In the genomic region with DNA sequence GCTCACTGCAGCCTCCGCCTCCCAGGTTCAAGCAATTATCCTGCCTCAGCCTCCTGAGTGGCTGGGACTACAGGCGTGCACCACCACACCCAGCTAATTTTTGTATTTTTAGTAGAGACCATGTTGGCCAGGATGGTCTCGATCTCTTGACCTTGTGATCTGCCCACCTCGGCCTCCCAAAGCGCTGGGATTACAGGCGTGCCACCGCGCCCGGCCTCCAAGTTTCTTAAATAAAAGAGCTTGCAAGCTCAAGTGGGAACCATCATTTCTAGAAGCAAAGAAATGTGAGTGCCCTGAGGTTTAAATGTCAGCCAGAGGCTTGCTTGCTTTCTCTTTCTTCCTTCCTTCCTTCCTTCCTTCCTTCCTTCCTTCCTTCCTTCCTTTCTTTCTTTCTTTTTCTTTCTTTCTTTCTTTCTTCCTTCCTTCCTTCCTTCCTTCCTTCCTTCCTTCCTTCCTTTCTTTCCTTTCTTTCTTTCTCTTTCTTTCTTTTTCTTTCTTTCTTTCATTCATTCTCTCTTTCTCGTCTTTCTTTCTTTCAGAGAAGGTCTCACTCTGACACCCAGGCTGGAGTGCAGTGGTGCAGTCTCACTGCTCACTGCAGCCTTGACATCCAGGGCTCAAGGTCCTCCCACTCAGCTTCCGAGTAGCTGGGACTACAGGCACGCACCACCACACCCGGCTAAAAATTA, we compare ENCODE assay signal across 10 cellular contexts. TPM values are rescaled to one million over a fixed set of nuclear protein-coding genes. Genes with fewer than 3 reads are reported as not detected.
A peak's percentile ranks its signal among the peaks of the same experiment; 100 is the strongest.
DNase-seq lines count a peak whose midpoint lies in the region; ATAC-seq, FAIRE-seq and TF ChIP-seq lines count a peak whose summit lies in the region.
"Not testable (repeated sequence)": the region's sequence is repeated elsewhere in the genome, so short reads cannot be mapped to it uniquely, and the experiment has no call there.
"Had no signal": no experiment of that assay in that cellular context is flagged by ENCODE, and none has a peak within 500 bp of the region (broad histone marks: within the 10 kb centered on the region; RNA-seq: fewer than 3 reads in every experiment).

No MANE protein-coding gene starts in this region.

- H3K4me2 ChIP-seq in KMS-11, result peak overlapping the region; percentile 93; the same call in 1 of the 2 replicates
- H3K4me2 ChIP-seq in HepG2 (ENCODE audit: low read depth, low read length), result not testable (repeated sequence)

- intact Hi-C loops in activated CD4-positive, alpha-beta T cell treated with anti-CD3 and anti-CD28 coated beads, Interleukin-2, amount 10 ng/mL, durations not matched to agents 24 days and 14 days (cut with micrococcal nuclease), result loop anchor here (5.0 to 10.0 kb wide), 2 partner anchors 215 to 1058 kb away; a partner anchor contains a TSS
- intact Hi-C loops in dendritic cell treated with granulocyte-macrophage colony-stimulating factor and Interleukin-4, amounts not matched to agents 40 ng/mL and 50 ng/mL, for 4 days (cut with micrococcal nuclease), result loop anchor here (10.0 kb wide), 1 partner anchor 148 kb away; a partner anchor contains a TSS
- intact Hi-C loops in HepG2 (cut with micrococcal nuclease; ENCODE audit: unreplicated experiment), result not testable (repeated sequence)

- H3K9me3 Mint-ChIP-seq in CD4-positive, CD25-positive, alpha-beta regulatory T cell; activated CD4-positive, alpha-beta T cell treated with anti-CD3 and anti-CD28 coated beads, Interleukin-2, amount 10 ng/mL, durations not matched to agents 24 days and 14 days; activated naive CD4-positive, alpha-beta T cell treated with anti-CD3 and anti-CD28 coated beads, Interleukin-2, amount 50 U/mL, for 24 hours; dendritic cell treated with granulocyte-macrophage colony-stimulating factor and Interleukin-4, amounts not matched to agents 40 ng/mL and 50 ng/mL, for 4 days; neural crest cell: not testable (repeated sequence)

- peaks cover 13% of the 10 kb centered on the region for H3K36me3 Mint-ChIP-seq in CD4-positive, CD25-positive, alpha-beta regulatory T cell
- H3K36me3 Mint-ChIP-seq in activated CD4-positive, alpha-beta T cell treated with anti-CD3 and anti-CD28 coated beads, Interleukin-2, amount 10 ng/mL, durations not matched to agents 24 days and 14 days (ENCODE audit: low read depth), result peaks cover 25% of the 10 kb centered on the region
- H3K36me3 Mint-ChIP-seq in activated naive CD4-positive, alpha-beta T cell treated with anti-CD3 and anti-CD28 coated beads, Interleukin-2, amount 50 U/mL, for 24 hours; neural crest cell (ENCODE audit: low read depth): not testable (repeated sequence)
- H3K36me3 Mint-ChIP-seq in dendritic cell treated with granulocyte-macrophage colony-stimulating factor and Interleukin-4, amounts not matched to agents 40 ng/mL and 50 ng/mL, for 4 days (ENCODE audit: low read depth), result peaks cover 61% of the 10 kb centered on the region

- peaks cover 13% of the 10 kb centered on the region for H3K4me1 ChIP-seq in CD4-positive, CD25-positive, alpha-beta regulatory T cell (ENCODE audit: control insufficient read depth, insufficient read depth, low read length, poor library complexity, severe bottlenecking)
- peaks cover 14% of the 10 kb centered on the region for H3K4me1 ChIP-seq in KMS-11 (ENCODE audit: low read depth, poor library complexity, severe bottlenecking)
- H3K4me1 ChIP-seq in HepG2 (ENCODE audit: insufficient read depth, low read length), result peaks cover 34% of the 10 kb centered on the region
- peaks cover 15 to 31% of the 10 kb centered on the region in 2 donors for H3K4me1 ChIP-seq in thoracic aorta (ENCODE audit: control insufficient read depth in 1 of 2, low read depth in 2 of 2)

- not testable (repeated sequence) for TF ChIP-seq CTCF in KMS-11 (conservative IDR thresholded peaks at IDR 0.05; ENCODE audit: low read depth, low read length); HepG2 (CRISPR knock-in tag; IDR thresholded peaks at IDR 0.05); neural crest cell (conservative IDR thresholded peaks at IDR 0.05); thoracic aorta (IDR thresholded peaks at IDR 0.05)

- H3K9me3 ChIP-seq in CD4-positive, CD25-positive, alpha-beta regulatory T cell (ENCODE audit: control insufficient read depth in 2 of 2, low read length in 2 of 2); HepG2 (ENCODE audit: low read length); thoracic aorta: not testable (repeated sequence)

- H3K4me3 Mint-ChIP-seq in CD4-positive, CD25-positive, alpha-beta regulatory T cell, result peak overlapping the region; percentile 97 to 98 (median 98)
- H3K4me3 Mint-ChIP-seq in activated CD4-positive, alpha-beta T cell treated with anti-CD3 and anti-CD28 coated beads, Interleukin-2, amount 10 ng/mL, durations not matched to agents 24 days and 14 days, result peak overlapping the region; percentile 95
- peak overlapping the region; percentile 79 for H3K4me3 Mint-ChIP-seq in activated naive CD4-positive, alpha-beta T cell treated with anti-CD3 and anti-CD28 coated beads, Interleukin-2, amount 50 U/mL, for 24 hours
- H3K4me3 Mint-ChIP-seq in dendritic cell treated with granulocyte-macrophage colony-stimulating factor and Interleukin-4, amounts not matched to agents 40 ng/mL and 50 ng/mL, for 4 days, result peak overlapping the region; percentile 95
- peak overlapping the region; percentile 97 for H3K4me3 Mint-ChIP-seq in neural crest cell

- H3K4me3 ChIP-seq in CD4-positive, CD25-positive, alpha-beta regulatory T cell (ENCODE audit: low read depth, low read length); KMS-11 (IDR thresholded peaks at IDR 0.05; ENCODE audit: insufficient read depth, low read depth, low read length); HepG2 (replicated peaks in 1 of 3; ENCODE audit: insufficient read depth in 1 of 3, low read depth in 2 of 3, low read length in 3 of 3): not testable (repeated sequence)
- peak overlapping the region; percentile 94 for H3K4me3 ChIP-seq in thoracic aorta

- H3K4me1 Mint-ChIP-seq in CD4-positive, CD25-positive, alpha-beta regulatory T cell, result peaks cover 4 to 46% (median 32%) of the 10 kb centered on the region in 4 donors
- peaks cover 29% of the 10 kb centered on the region for H3K4me1 Mint-ChIP-seq in activated CD4-positive, alpha-beta T cell treated with anti-CD3 and anti-CD28 coated beads, Interleukin-2, amount 10 ng/mL, durations not matched to agents 24 days and 14 days
- peaks cover 26% of the 10 kb centered on the region for H3K4me1 Mint-ChIP-seq in activated naive CD4-positive, alpha-beta T cell treated with anti-CD3 and anti-CD28 coated beads, Interleukin-2, amount 50 U/mL, for 24 hours
- peaks cover 45% of the 10 kb centered on the region for H3K4me1 Mint-ChIP-seq in dendritic cell treated with granulocyte-macrophage colony-stimulating factor and Interleukin-4, amounts not matched to agents 40 ng/mL and 50 ng/mL, for 4 days (ENCODE audit: low read depth)
- H3K4me1 Mint-ChIP-seq in neural crest cell, result peaks cover 31% of the 10 kb centered on the region

- in situ Hi-C loops in HepG2 (cut with HindIII; ENCODE audit: extremely low pct_ligation_motif_present, low pct_unique_long_range_greater_than_20kb), result not testable (repeated sequence)

- not testable (repeated sequence) for DNase-seq in CD4-positive, CD25-positive, alpha-beta regulatory T cell; activated CD4-positive, alpha-beta T cell treated with anti-CD3 and anti-CD28 coated beads, Interleukin-2, amount 10 ng/mL, durations not matched to agents 24 days and 14 days; HepG2 (ENCODE audit: low spot score); neural crest cell (ENCODE audit: low read depth, low spot score); thoracic aorta (ENCODE audit: low spot score)

- not testable (repeated sequence) for ATAC-seq in CD4-positive, CD25-positive, alpha-beta regulatory T cell (ENCODE audit: low read depth in 2 of 2); HepG2; thoracic aorta (ENCODE audit: insufficient number of reproducible peaks, low FRiP score, low read depth)

- H3K36me3 ChIP-seq in CD4-positive, CD25-positive, alpha-beta regulatory T cell (ENCODE audit: control insufficient read depth, insufficient read depth, low read length); KMS-11 (ENCODE audit: insufficient read depth): not testable (repeated sequence)
- H3K36me3 ChIP-seq in HepG2 (replicated peaks in 1 of 2; ENCODE audit: control insufficient read depth in 1 of 2, insufficient read depth in 2 of 2, low read length in 2 of 2), result peaks cover 2 to 13% of the 10 kb centered on the region in 2 experiments; a peak in 3 of 5 replicates
- peaks cover 11% of the 10 kb centered on the region for H3K36me3 ChIP-seq in thoracic aorta

- not testable (repeated sequence) for H3K27me3 ChIP-seq in CD4-positive, CD25-positive, alpha-beta regulatory T cell (ENCODE audit: control insufficient read depth, insufficient read depth, low read length); KMS-11 (ENCODE audit: insufficient read depth, low read depth); HepG2 (ENCODE audit: control insufficient read depth in 1 of 2, insufficient read depth in 2 of 2, low read length in 2 of 2); thoracic aorta (replicated peaks; ENCODE audit: insufficient read depth)

- TF ChIP-seq RAD21 in HepG2 (CRISPR knock-in tag; IDR thresholded peaks at IDR 0.05), result not testable (repeated sequence)

- FAIRE-seq in HepG2 (lab: Jason Lieb, UNC), result not testable (repeated sequence)

- H4K20me1 ChIP-seq in KMS-11 (ENCODE audit: insufficient read depth); HepG2 (ENCODE audit: insufficient read depth, low read length): not testable (repeated sequence)

- not testable (repeated sequence) for H3K27ac ChIP-seq in CD4-positive, CD25-positive, alpha-beta regulatory T cell (ENCODE audit: insufficient read depth, low read length, poor library complexity, severe bottlenecking); KMS-11; HepG2 (ENCODE audit: extremely low read length, insufficient read depth, low read length); thoracic aorta

- TF ChIP-seq EP300 in HepG2 (IDR thresholded peaks at IDR 0.05; ENCODE audit: low read depth in 2 of 2, low read length in 2 of 2); HepG2 (CRISPR knock-in tag; IDR thresholded peaks at IDR 0.05; ENCODE audit: borderline replicate concordance): not testable (repeated sequence)

- WGBS in HepG2 (ENCODE audit: low lambda C conversion rate), result 91% methylated on average over 13 of the region's 13 CpGs

- H2AFZ ChIP-seq in KMS-11 (ENCODE audit: low read depth); HepG2 (ENCODE audit: low read length): not testable (repeated sequence)

- H3K27me3 Mint-ChIP-seq in CD4-positive, CD25-positive, alpha-beta regulatory T cell; activated CD4-positive, alpha-beta T cell treated with anti-CD3 and anti-CD28 coated beads, Interleukin-2, amount 10 ng/mL, durations not matched to agents 24 days and 14 days; activated naive CD4-positive, alpha-beta T cell treated with anti-CD3 and anti-CD28 coated beads, Interleukin-2, amount 50 U/mL, for 24 hours; dendritic cell treated with granulocyte-macrophage colony-stimulating factor and Interleukin-4, amounts not matched to agents 40 ng/mL and 50 ng/mL, for 4 days; neural crest cell (ENCODE audit: low read depth): not testable (repeated sequence)

- TF ChIP-seq POLR2A in HepG2 (IDR thresholded peaks at IDR 0.05; ENCODE audit: insufficient read depth in 1 of 2, low read depth in 2 of 2, low read length in 2 of 2), result not testable (repeated sequence)

- BruUV-seq in HepG2 (replicated peaks; lab: Mats Ljungman, UMichigan), result not testable (repeated sequence)

- peak overlapping the region; percentile 28 to 96 (median 78) for H3K27ac Mint-ChIP-seq in CD4-positive, CD25-positive, alpha-beta regulatory T cell
- not testable (repeated sequence) for H3K27ac Mint-ChIP-seq in activated CD4-positive, alpha-beta T cell treated with anti-CD3 and anti-CD28 coated beads, Interleukin-2, amount 10 ng/mL, durations not matched to agents 24 days and 14 days; neural crest cell (ENCODE audit: unreplicated experiment)
- H3K27ac Mint-ChIP-seq in activated naive CD4-positive, alpha-beta T cell treated with anti-CD3 and anti-CD28 coated beads, Interleukin-2, amount 50 U/mL, for 24 hours, result peak overlapping the region; percentile 27
- H3K27ac Mint-ChIP-seq in dendritic cell treated with granulocyte-macrophage colony-stimulating factor and Interleukin-4, amounts not matched to agents 40 ng/mL and 50 ng/mL, for 4 days, result peak overlapping the region; percentile 97

- CTCF ChIA-PET in HepG2 (lab: Yijun Ruan, JAX; ENCODE audit: low intra/inter-chr PET ratio, low total read pairs), result not testable (repeated sequence)

- not testable (repeated sequence) for H3K9ac ChIP-seq in KMS-11; HepG2 (ENCODE audit: insufficient read depth, low read depth, low read length)

- H3K79me2 ChIP-seq in KMS-11 (ENCODE audit: insufficient read depth, low read depth), result 0 out of 2 replicates have a peak, but pooled peaks cover 16% of the 10 kb centered on the region
- not testable (repeated sequence) for H3K79me2 ChIP-seq in HepG2 (ENCODE audit: insufficient read depth, low read length)

- POLR2A ChIA-PET in HepG2 (lab: Yijun Ruan, JAX), result interaction anchor here (1.3 kb wide), 1 partner anchor 45 kb away, joined by 5 read pairs; a partner anchor contains a TSS

RNA-seq across cellular contexts. Expression of a gene that starts 2.1 kb away (rescaled TPM):
- 28.3 TPM for total RNA-seq in CD4-positive, CD25-positive, alpha-beta regulatory T cell
- 10 to 100 TPM in 2 of 4 donors, 1 to 10 TPM in 2; 7.9 to 11.7 (median 9.7) TPM for polyA plus RNA-seq in CD4-positive, CD25-positive, alpha-beta regulatory T cell
- 17.8 TPM in 2 replicates for total RNA-seq in activated CD4-positive, alpha-beta T cell treated with anti-CD3 and anti-CD28 coated beads, Interleukin-2, amount 10 ng/mL, durations not matched to agents 24 days and 14 days
- total RNA-seq in HepG2 (2016; rRNA removed; fragmentation: Illumina TruSeq; extraction: Trizol), result 14.3 and 16.6 TPM in 2 replicates
- 1.1 and 1.5 TPM in 2 replicates for total RNA-seq in HepG2 (2016; cell fraction: cytosol; rRNA removed; fragmentation: Illumina TruSeq; extraction: Trizol; ENCODE audit: low read depth)
- total RNA-seq in HepG2 (2016; cell fraction: insoluble cytoplasmic fraction; rRNA removed; fragmentation: Illumina TruSeq; extraction: Trizol), result 14.4 and 15.3 TPM in 2 replicates
- 5.3 and 5.4 TPM in 2 replicates for total RNA-seq in HepG2 (2016; cell fraction: membrane; rRNA removed; fragmentation: Illumina TruSeq; extraction: Trizol)
- 7.8 and 8.3 TPM in 2 replicates for total RNA-seq in HepG2 (2016; cell fraction: nucleus; rRNA removed; fragmentation: Illumina TruSeq; extraction: Trizol)
- polyA plus RNA-seq in HepG2 (2011; rRNA removed), result 10.9 and 12.3 TPM in 2 replicates
- 11.1 and 12.6 TPM in 2 replicates for polyA plus RNA-seq in HepG2 (2011; cell fraction: cytosol; rRNA removed)
- 7.2 and 8.1 TPM in 2 replicates for polyA plus RNA-seq in HepG2 (2011; cell fraction: nucleus; rRNA removed)
- 8.1 and 9.8 TPM in 2 replicates for polyA plus RNA-seq in HepG2 (2012)
- polyA plus RNA-seq in HepG2 (2016; cell fraction: cytosol; fragmentation: Illumina TruSeq; extraction: Trizol; ENCODE audit: low read depth), result 1.2 and 1.5 TPM in 2 replicates
- polyA plus RNA-seq in HepG2 (2016; cell fraction: insoluble cytoplasmic fraction; fragmentation: Illumina TruSeq; extraction: Trizol; ENCODE audit: low read depth), result 16.4 and 17.1 TPM in 2 replicates
- 3.5 and 4.3 TPM in 2 replicates for polyA plus RNA-seq in HepG2 (2016; cell fraction: membrane; fragmentation: Illumina TruSeq; extraction: Trizol; ENCODE audit: low read depth)
- 11.0 and 12.8 TPM in 2 replicates for polyA plus RNA-seq in HepG2 (2016; cell fraction: nucleus; fragmentation: Illumina TruSeq; extraction: Trizol; ENCODE audit: insufficient read depth, low read depth)
- 14.5 and 22.6 TPM in 2 replicates for polyA minus RNA-seq in HepG2 (2011; rRNA and poly(A)+ RNA removed; ENCODE audit: low replicate concordance)
- 5.7 and 6.0 TPM in 2 replicates for polyA minus RNA-seq in HepG2 (2011; cell fraction: cytosol; rRNA and poly(A)+ RNA removed)
- 5.5 and 5.7 TPM in 2 replicates for polyA minus RNA-seq in HepG2 (2011; cell fraction: nucleus; rRNA and poly(A)+ RNA removed)
- 19.3 and 19.4 TPM in 2 replicates for total RNA-seq in neural crest cell
- total RNA-seq in thoracic aorta, result 10 to 100 TPM; 18.0 to 22.9 TPM

RNA-seq across cellular contexts. Expression of a gene that starts 9.3 kb away (rescaled TPM):
- total RNA-seq in CD4-positive, CD25-positive, alpha-beta regulatory T cell, result 0.44 TPM
- polyA plus RNA-seq in CD4-positive, CD25-positive, alpha-beta regulatory T cell, result 1 to 10 TPM; 1.5 to 3.1 (median 2.2) TPM
- 2.2 and 2.4 TPM in 2 replicates for total RNA-seq in activated CD4-positive, alpha-beta T cell treated with anti-CD3 and anti-CD28 coated beads, Interleukin-2, amount 10 ng/mL, durations not matched to agents 24 days and 14 days
- total RNA-seq in HepG2 (2016; rRNA removed; fragmentation: Illumina TruSeq; extraction: Trizol) (3.4 and 4.2 TPM in 2 replicates), neural crest cell (25.9 and 27.2 TPM in 2 replicates), thoracic aorta (1 to 10 TPM; 3.5 to 6.6 TPM)
- 3.2 and 5.3 TPM in 2 replicates for total RNA-seq in HepG2 (2016; cell fraction: cytosol; rRNA removed; fragmentation: Illumina TruSeq; extraction: Trizol; ENCODE audit: low read depth)
- total RNA-seq in HepG2 (2016; cell fraction: insoluble cytoplasmic fraction; rRNA removed; fragmentation: Illumina TruSeq; extraction: Trizol), result 4.6 and 5.2 TPM in 2 replicates
- total RNA-seq in HepG2 (2016; cell fraction: membrane; rRNA removed; fragmentation: Illumina TruSeq; extraction: Trizol), result 6.1 and 6.3 TPM in 2 replicates
- total RNA-seq in HepG2 (2016; cell fraction: nucleus; rRNA removed; fragmentation: Illumina TruSeq; extraction: Trizol), result 1.6 and 3.0 TPM in 2 replicates
- polyA plus RNA-seq in HepG2 (2011; rRNA removed), result 9.1 and 10.8 TPM in 2 replicates
- 7.3 and 11.8 TPM in 2 replicates for polyA plus RNA-seq in HepG2 (2011; cell fraction: cytosol; rRNA removed)
- polyA plus RNA-seq in HepG2 (2011; cell fraction: nucleus; rRNA removed), result 4.4 and 5.7 TPM in 2 replicates
- polyA plus RNA-seq in HepG2 (2012), result 7.4 and 10.4 TPM in 2 replicates
- 7.7 and 8.5 TPM in 2 replicates for polyA plus RNA-seq in HepG2 (2016; cell fraction: cytosol; fragmentation: Illumina TruSeq; extraction: Trizol; ENCODE audit: low read depth)
- polyA plus RNA-seq in HepG2 (2016; cell fraction: insoluble cytoplasmic fraction; fragmentation: Illumina TruSeq; extraction: Trizol; ENCODE audit: low read depth), result 9.6 and 10.3 TPM in 2 replicates
- 9.0 and 9.4 TPM in 2 replicates for polyA plus RNA-seq in HepG2 (2016; cell fraction: membrane; fragmentation: Illumina TruSeq; extraction: Trizol; ENCODE audit: low read depth)
- 7.8 and 8.8 TPM in 2 replicates for polyA plus RNA-seq in HepG2 (2016; cell fraction: nucleus; fragmentation: Illumina TruSeq; extraction: Trizol; ENCODE audit: insufficient read depth, low read depth)
- polyA minus RNA-seq in HepG2 (2011; rRNA and poly(A)+ RNA removed; ENCODE audit: low replicate concordance), result 2.2 and 3.4 TPM in 2 replicates
- polyA minus RNA-seq in HepG2 (2011; cell fraction: cytosol; rRNA and poly(A)+ RNA removed), result 1.2 and 2.5 TPM in 2 replicates
- polyA minus RNA-seq in HepG2 (2011; cell fraction: nucleus; rRNA and poly(A)+ RNA removed), result 2.9 and 3.7 TPM in 2 replicates

RNA-seq across cellular contexts. Expression of a gene that starts 44.4 kb away (rescaled TPM):
- total RNA-seq in CD4-positive, CD25-positive, alpha-beta regulatory T cell, result 11.1 TPM
- polyA plus RNA-seq in CD4-positive, CD25-positive, alpha-beta regulatory T cell, result 1 to 10 TPM; 1.9 to 3.2 (median 2.9) TPM
- total RNA-seq in activated CD4-positive, alpha-beta T cell treated with anti-CD3 and anti-CD28 coated beads, Interleukin-2, amount 10 ng/mL, durations not matched to agents 24 days and 14 days, result 1.1 and 1.3 TPM in 2 replicates
- total RNA-seq in HepG2 (2016; rRNA removed; fragmentation: Illumina TruSeq; extraction: Trizol) (39.8 and 47.6 TPM in 2 replicates), neural crest cell (2.4 and 3.3 TPM in 2 replicates), thoracic aorta (10 to 100 TPM in 1 of 2 donors, 1 to 10 TPM in 1; 9.5 to 25.6 TPM)
- total RNA-seq in HepG2 (2016; cell fraction: cytosol; rRNA removed; fragmentation: Illumina TruSeq; extraction: Trizol; ENCODE audit: low read depth), result 17.3 and 23.9 TPM in 2 replicates
- 40.9 and 48.9 TPM in 2 replicates for total RNA-seq in HepG2 (2016; cell fraction: insoluble cytoplasmic fraction; rRNA removed; fragmentation: Illumina TruSeq; extraction: Trizol)
- 32.7 and 40.7 TPM in 2 replicates for total RNA-seq in HepG2 (2016; cell fraction: membrane; rRNA removed; fragmentation: Illumina TruSeq; extraction: Trizol)
- total RNA-seq in HepG2 (2016; cell fraction: nucleus; rRNA removed; fragmentation: Illumina TruSeq; extraction: Trizol), result 19.1 and 24.2 TPM in 2 replicates
- polyA plus RNA-seq in HepG2 (2011; rRNA removed), result 60.6 and 61.2 TPM in 2 replicates
- 46.9 and 72.0 TPM in 2 replicates for polyA plus RNA-seq in HepG2 (2011; cell fraction: cytosol; rRNA removed)
- polyA plus RNA-seq in HepG2 (2011; cell fraction: nucleus; rRNA removed), result 30.9 and 32.2 TPM in 2 replicates
- 17.8 and 27.6 TPM in 2 replicates for polyA plus RNA-seq in HepG2 (2012)
- 15.1 and 21.8 TPM in 2 replicates for polyA plus RNA-seq in HepG2 (2016; cell fraction: cytosol; fragmentation: Illumina TruSeq; extraction: Trizol; ENCODE audit: low read depth)
- 52.4 and 52.8 TPM in 2 replicates for polyA plus RNA-seq in HepG2 (2016; cell fraction: insoluble cytoplasmic fraction; fragmentation: Illumina TruSeq; extraction: Trizol; ENCODE audit: low read depth)
- polyA plus RNA-seq in HepG2 (2016; cell fraction: membrane; fragmentation: Illumina TruSeq; extraction: Trizol; ENCODE audit: low read depth), result 23.9 and 32.8 TPM in 2 replicates
- 25.4 and 28.6 TPM in 2 replicates for polyA plus RNA-seq in HepG2 (2016; cell fraction: nucleus; fragmentation: Illumina TruSeq; extraction: Trizol; ENCODE audit: insufficient read depth, low read depth)
- 68.6 and 143 TPM in 2 replicates for polyA minus RNA-seq in HepG2 (2011; rRNA and poly(A)+ RNA removed; ENCODE audit: low replicate concordance)
- polyA minus RNA-seq in HepG2 (2011; cell fraction: cytosol; rRNA and poly(A)+ RNA removed), result 32.1 and 32.4 TPM in 2 replicates
- 21.8 and 28.6 TPM in 2 replicates for polyA minus RNA-seq in HepG2 (2011; cell fraction: nucleus; rRNA and poly(A)+ RNA removed)

RNA-seq across cellular contexts. Expression of a gene that starts 53.1 kb away (rescaled TPM):
- total RNA-seq in CD4-positive, CD25-positive, alpha-beta regulatory T cell, result not detected
- not detected for polyA plus RNA-seq in CD4-positive, CD25-positive, alpha-beta regulatory T cell
- not detected in 2 replicates for total RNA-seq in activated CD4-positive, alpha-beta T cell treated with anti-CD3 and anti-CD28 coated beads, Interleukin-2, amount 10 ng/mL, durations not matched to agents 24 days and 14 days
- total RNA-seq in HepG2 (2016; rRNA removed; fragmentation: Illumina TruSeq; extraction: Trizol), result 0.28 and 1.6 TPM in 2 replicates
- not detected in 2 replicates for total RNA-seq in HepG2 (2016; cell fraction: cytosol; rRNA removed; fragmentation: Illumina TruSeq; extraction: Trizol; ENCODE audit: low read depth)
- 0.42 and 1.9 TPM in 2 replicates for total RNA-seq in HepG2 (2016; cell fraction: insoluble cytoplasmic fraction; rRNA removed; fragmentation: Illumina TruSeq; extraction: Trizol)
- 0.15 TPM in 1 of 2 replicates, not detected in the other for total RNA-seq in HepG2 (2016; cell fraction: membrane; rRNA removed; fragmentation: Illumina TruSeq; extraction: Trizol)
- total RNA-seq in HepG2 (2016; cell fraction: nucleus; rRNA removed; fragmentation: Illumina TruSeq; extraction: Trizol), result 3.1 and 3.7 TPM in 2 replicates
- polyA plus RNA-seq in HepG2 (2011; rRNA removed), result 0.61 and 0.74 TPM in 2 replicates
- polyA plus RNA-seq in HepG2 (2011; cell fraction: cytosol; rRNA removed), result 0.08 and 0.21 TPM in 2 replicates
- 2.6 and 3.1 TPM in 2 replicates for polyA plus RNA-seq in HepG2 (2011; cell fraction: nucleus; rRNA removed)
- polyA plus RNA-seq in HepG2 (2012), result 0.21 and 0.27 TPM in 2 replicates
- polyA plus RNA-seq in HepG2 (2016; cell fraction: cytosol; fragmentation: Illumina TruSeq; extraction: Trizol; ENCODE audit: low read depth), result 0.22 TPM in 1 of 2 replicates, not detected in the other
- 0.27 and 0.39 TPM in 2 replicates for polyA plus RNA-seq in HepG2 (2016; cell fraction: insoluble cytoplasmic fraction; fragmentation: Illumina TruSeq; extraction: Trizol; ENCODE audit: low read depth)
- not detected in 2 replicates for polyA plus RNA-seq in HepG2 (2016; cell fraction: membrane; fragmentation: Illumina TruSeq; extraction: Trizol; ENCODE audit: low read depth)
- 1.4 and 1.5 TPM in 2 replicates for polyA plus RNA-seq in HepG2 (2016; cell fraction: nucleus; fragmentation: Illumina TruSeq; extraction: Trizol; ENCODE audit: insufficient read depth, low read depth)
- 1.6 and 3.3 TPM in 2 replicates for polyA minus RNA-seq in HepG2 (2011; rRNA and poly(A)+ RNA removed; ENCODE audit: low replicate concordance)
- polyA minus RNA-seq in HepG2 (2011; cell fraction: cytosol; rRNA and poly(A)+ RNA removed), result not detected in 2 replicates
- 5.2 and 5.8 TPM in 2 replicates for polyA minus RNA-seq in HepG2 (2011; cell fraction: nucleus; rRNA and poly(A)+ RNA removed)
- total RNA-seq in neural crest cell, result not detected in 2 replicates
- total RNA-seq in thoracic aorta, result 1 to 10 TPM in 1 of 2 donors, not detected in 1; 1.2 TPM
- total RNA-seq: RPMI7951, transverse colon had no signal

RNA-seq across cellular contexts. Expression of a gene that starts 58.4 kb away (rescaled TPM):
- not detected for total RNA-seq in CD4-positive, CD25-positive, alpha-beta regulatory T cell
- not detected for polyA plus RNA-seq in CD4-positive, CD25-positive, alpha-beta regulatory T cell
- total RNA-seq in activated CD4-positive, alpha-beta T cell treated with anti-CD3 and anti-CD28 coated beads, Interleukin-2, amount 10 ng/mL, durations not matched to agents 24 days and 14 days, result not detected in 2 replicates
- total RNA-seq in HepG2 (2016; rRNA removed; fragmentation: Illumina TruSeq; extraction: Trizol), result 18.8 and 19.5 TPM in 2 replicates
- total RNA-seq in HepG2 (2016; cell fraction: cytosol; rRNA removed; fragmentation: Illumina TruSeq; extraction: Trizol; ENCODE audit: low read depth), result 3.4 and 5.6 TPM in 2 replicates
- total RNA-seq in HepG2 (2016; cell fraction: insoluble cytoplasmic fraction; rRNA removed; fragmentation: Illumina TruSeq; extraction: Trizol), result 18.4 and 22.7 TPM in 2 replicates
- total RNA-seq in HepG2 (2016; cell fraction: membrane; rRNA removed; fragmentation: Illumina TruSeq; extraction: Trizol), result 6.7 and 7.9 TPM in 2 replicates
- total RNA-seq in HepG2 (2016; cell fraction: nucleus; rRNA removed; fragmentation: Illumina TruSeq; extraction: Trizol), result 14.5 and 15.4 TPM in 2 replicates
- polyA plus RNA-seq in HepG2 (2011; rRNA removed), result 7.1 and 7.6 TPM in 2 replicates
- 6.2 and 6.3 TPM in 2 replicates for polyA plus RNA-seq in HepG2 (2011; cell fraction: cytosol; rRNA removed)
- polyA plus RNA-seq in HepG2 (2011; cell fraction: nucleus; rRNA removed), result 12.0 and 12.1 TPM in 2 replicates
- polyA plus RNA-seq in HepG2 (2012), result 4.6 and 5.6 TPM in 2 replicates
- 2.4 and 2.7 TPM in 2 replicates for polyA plus RNA-seq in HepG2 (2016; cell fraction: cytosol; fragmentation: Illumina TruSeq; extraction: Trizol; ENCODE audit: low read depth)
- polyA plus RNA-seq in HepG2 (2016; cell fraction: insoluble cytoplasmic fraction; fragmentation: Illumina TruSeq; extraction: Trizol; ENCODE audit: low read depth), result 15.7 and 17.4 TPM in 2 replicates
- 3.0 and 3.6 TPM in 2 replicates for polyA plus RNA-seq in HepG2 (2016; cell fraction: membrane; fragmentation: Illumina TruSeq; extraction: Trizol; ENCODE audit: low read depth)
- 18.7 and 20.9 TPM in 2 replicates for polyA plus RNA-seq in HepG2 (2016; cell fraction: nucleus; fragmentation: Illumina TruSeq; extraction: Trizol; ENCODE audit: insufficient read depth, low read depth)
- 1.9 and 7.8 TPM in 2 replicates for polyA minus RNA-seq in HepG2 (2011; rRNA and poly(A)+ RNA removed; ENCODE audit: low replicate concordance)
- 2.8 and 3.5 TPM in 2 replicates for polyA minus RNA-seq in HepG2 (2011; cell fraction: cytosol; rRNA and poly(A)+ RNA removed)
- 9.0 and 9.3 TPM in 2 replicates for polyA minus RNA-seq in HepG2 (2011; cell fraction: nucleus; rRNA and poly(A)+ RNA removed)
- total RNA-seq in neural crest cell, result 0.23 and 0.36 TPM in 2 replicates
- total RNA-seq in thoracic aorta, result 10 to 100 TPM in 1 of 2 donors, 1 to 10 TPM in 1; 7.0 to 12.3 TPM
- total RNA-seq: transverse colon had no signal
